18 cellular contexts compared by ENCODE assay signal in genomic region chr4:91734682-91735081, GRCh38.
A peak's percentile ranks its signal among the peaks of the same experiment; 100 is the strongest.
DNase-seq lines count a peak whose midpoint lies in the region; ATAC-seq, FAIRE-seq and TF ChIP-seq lines count a peak whose summit lies in the region.
"Had no signal": no experiment of that assay in that cellular context is flagged by ENCODE, and none has a peak within 500 bp of the region (broad histone marks: within the 10 kb centered on the region; RNA-seq: fewer than 3 reads in every experiment).

No MANE protein-coding gene starts in this region.

- no peak overlapping the region for H3K4me3 Mint-ChIP-seq in endodermal cell
- H3K4me3 Mint-ChIP-seq: stimulated activated naive CD8-positive, alpha-beta T cell treated with anti-CD3 and anti-CD28 coated beads, Interleukin-15, Interleukin-2, amounts not matched to agents 100 ng/mL and 50 ng/mL, for 24 hours had no signal

- H2AFZ ChIP-seq in HepG2 (ENCODE audit: low read length): no peak overlapping the region

- no peak for FAIRE-seq in HepG2 (lab: Jason Lieb, UNC)
- FAIRE-seq: GM18507 had no signal

- CTCF ChIA-PET in HepG2 (lab: Yijun Ruan, JAX; ENCODE audit: low intra/inter-chr PET ratio, low total read pairs): no interaction called here

- H3K27me3 Mint-ChIP-seq in endodermal cell (ENCODE audit: insufficient read depth): no peaks in the 10 kb centered on the region
- H3K27me3 Mint-ChIP-seq: stimulated activated naive CD8-positive, alpha-beta T cell treated with anti-CD3 and anti-CD28 coated beads, Interleukin-15, Interleukin-2, amounts not matched to agents 100 ng/mL and 50 ng/mL, for 24 hours had no signal

- no peaks in the 10 kb centered on the region for H3K36me3 Mint-ChIP-seq in endodermal cell (ENCODE audit: low read depth)

- H3K9me3 ChIP-seq in HepG2 (ENCODE audit: low read length): no peaks in the 10 kb centered on the region
- no peaks in the 10 kb centered on the region for H3K9me3 ChIP-seq in right lobe of liver
- H3K9me3 ChIP-seq in endodermal cell (ENCODE audit: control insufficient read depth, low read length): no peaks in the 10 kb centered on the region
- H3K9me3 ChIP-seq: body of pancreas, lower lobe of right lung, uterus had no signal

- TF ChIP-seq POLR2A in HepG2 (IDR thresholded peaks at IDR 0.05; ENCODE audit: insufficient read depth in 1 of 2, low read depth in 2 of 2, low read length in 2 of 2) (no peak), right lobe of liver (IDR thresholded peaks at IDR 0.05) (no peak)

- H3K4me1 Mint-ChIP-seq in endodermal cell: no peaks in the 10 kb centered on the region

- H3K4me3 ChIP-seq in HepG2 (replicated peaks in 1 of 3; ENCODE audit: insufficient read depth in 1 of 3, low read depth in 2 of 3, low read length in 3 of 3) (no peak overlapping the region), right lobe of liver (no peak overlapping the region), endodermal cell (ENCODE audit: low read length) (no peak overlapping the region)
- H3K4me3 ChIP-seq: body of pancreas, lower lobe of right lung, uterus had no signal

- ATAC-seq in HepG2 (no peak), right lobe of liver (no peak), HG03565 (IDR thresholded peaks at IDR 0.05; ENCODE audit: unreplicated experiment) (no peak)
- ATAC-seq: body of pancreas, lower lobe of right lung, Panc1 had no signal

- H3K27me3 ChIP-seq in HepG2 (ENCODE audit: control insufficient read depth in 1 of 2, insufficient read depth in 2 of 2, low read length in 2 of 2) (no peaks in the 10 kb centered on the region), right lobe of liver (no peaks in the 10 kb centered on the region), endodermal cell (ENCODE audit: control insufficient read depth, insufficient read depth, low read length, poor library complexity, severe bottlenecking) (no peaks in the 10 kb centered on the region)
- H3K27me3 ChIP-seq: body of pancreas, uterus had no signal

- no peaks in the 10 kb centered on the region for H4K20me1 ChIP-seq in HepG2 (ENCODE audit: insufficient read depth, low read length)

- H3K4me1 ChIP-seq in HepG2 (ENCODE audit: insufficient read depth, low read length): no peaks in the 10 kb centered on the region
- H3K4me1 ChIP-seq in right lobe of liver: no peaks in the 10 kb centered on the region
- H3K4me1 ChIP-seq in endodermal cell (ENCODE audit: control insufficient read depth, insufficient read depth, low read length): no peaks in the 10 kb centered on the region
- H3K4me1 ChIP-seq: body of pancreas, lower lobe of right lung, uterus had no signal

- POLR2A ChIA-PET in HepG2 (lab: Yijun Ruan, JAX): no interaction called here

- TF ChIP-seq CTCF in HepG2 (CRISPR knock-in tag; IDR thresholded peaks at IDR 0.05) (no peak), right lobe of liver (IDR thresholded peaks at IDR 0.05) (peak in 1 of 4 donors; percentile 10), endodermal cell (conservative IDR thresholded peaks at IDR 0.05) (peak; percentile 62)

- H3K9ac ChIP-seq in HepG2 (ENCODE audit: insufficient read depth, low read depth, low read length) (no peak overlapping the region), endodermal cell (ENCODE audit: extremely low read depth, low read length, poor library complexity, severe bottlenecking) (no peak overlapping the region)
- H3K9ac ChIP-seq: KMS-11 had no signal

- 0% methylated on average over 1 of the region's 1 CpG for WGBS in HepG2 (ENCODE audit: low lambda C conversion rate)
- 47% methylated on average over 1 of the region's 1 CpG for WGBS in right lobe of liver (ENCODE audit: insufficient coverage, low coverage, low lambda C conversion rate, missing lambda C conversion rate)
- 80% methylated on average over 1 of the region's 1 CpG; no CpG with 5 or more reads in 1 of the 2 experiments for WGBS in endodermal cell (ENCODE audit: insufficient coverage in 1 of 2, insufficient read length in 1 of 2), 2 experiments

- in situ Hi-C loops in HepG2 (cut with HindIII; ENCODE audit: extremely low pct_ligation_motif_present, low pct_unique_long_range_greater_than_20kb) (no loop called here), SK-MEL-5 (cut with HindIII; ENCODE audit: low pct_unique_long_range_greater_than_20kb, low sequenced_read_pairs) (no loop called here)

- no TSS peak for BruUV-seq in HepG2 (replicated peaks; lab: Mats Ljungman, UMichigan)

- H3K36me3 ChIP-seq in HepG2 (replicated peaks in 1 of 2; ENCODE audit: control insufficient read depth in 1 of 2, insufficient read depth in 2 of 2, low read length in 2 of 2) (no peaks in the 10 kb centered on the region), right lobe of liver (no peaks in the 10 kb centered on the region), endodermal cell (ENCODE audit: control insufficient read depth, insufficient read depth, low read length) (no peaks in the 10 kb centered on the region)
- H3K36me3 ChIP-seq: lower lobe of right lung, uterus had no signal

- no peaks in the 10 kb centered on the region for H3K9me3 Mint-ChIP-seq in endodermal cell

- intact Hi-C loops in HepG2 (cut with micrococcal nuclease; ENCODE audit: unreplicated experiment): loop anchor here (1.0 kb wide), 1 partner anchor 357 kb away; no protein-coding TSS in a partner anchor
- intact Hi-C loops in right lobe of liver (cut with DNase I): no loop called here

- H3K27ac Mint-ChIP-seq in endodermal cell: no peak overlapping the region
- H3K27ac Mint-ChIP-seq: stimulated activated naive CD8-positive, alpha-beta T cell treated with anti-CD3 and anti-CD28 coated beads, Interleukin-15, Interleukin-2, amounts not matched to agents 100 ng/mL and 50 ng/mL, for 24 hours had no signal

- no peak overlapping the region for H3K27ac ChIP-seq in HepG2 (ENCODE audit: extremely low read length, insufficient read depth, low read length)
- no peak overlapping the region for H3K27ac ChIP-seq in right lobe of liver
- no peak overlapping the region for H3K27ac ChIP-seq in endodermal cell (ENCODE audit: low read depth, low read length)
- H3K27ac ChIP-seq: body of pancreas, KMS-11, lower lobe of right lung, uterus had no signal

- no peak overlapping the region for H3K4me2 ChIP-seq in HepG2 (ENCODE audit: low read depth, low read length)
- H3K4me2 ChIP-seq: KMS-11 had no signal

- TF ChIP-seq RAD21 in HepG2 (CRISPR knock-in tag; IDR thresholded peaks at IDR 0.05): no peak

- H3K79me2 ChIP-seq in HepG2 (ENCODE audit: insufficient read depth, low read length): no peaks in the 10 kb centered on the region

- TF ChIP-seq EP300 in HepG2 (IDR thresholded peaks at IDR 0.05; ENCODE audit: low read depth in 2 of 2, low read length in 2 of 2) (no peak), HepG2 (CRISPR knock-in tag; IDR thresholded peaks at IDR 0.05; ENCODE audit: borderline replicate concordance) (no peak)

- DNase-seq in HepG2 (ENCODE audit: low spot score) (peak; percentile 1), right lobe of liver (no peak), SK-MEL-5 (ENCODE audit: low read depth, low spot score) (peak; percentile 30), endodermal cell (no peak), putamen (ENCODE audit: low spot score) (no peak), kidney tubule cell (ENCODE audit: low spot score) (no peak), islet precursor cell (no peak)
- DNase-seq: body of pancreas; effector memory CD4-positive, alpha-beta T cell; lower lobe of right lung; NCI-H1436; T-helper 1 cell; uterus had no signal

TF ChIP-seq in HepG2, 621 proteins besides CTCF, POLR2A, EP300 and RAD21 (continues in another document):
- TF ChIP-seq NR2F1 (CRISPR knock-in tag; IDR thresholded peaks at IDR 0.05) (no peak), TCF7L2 (IDR thresholded peaks at IDR 0.05; ENCODE audit: low read depth, low read length) (no peak), ZFP90 (CRISPR knock-in tag; IDR thresholded peaks at IDR 0.05; ENCODE audit: borderline replicate concordance) (no peak), ZNF260 (CRISPR knock-in tag; IDR thresholded peaks at IDR 0.05; ENCODE audit: borderline replicate concordance, low read depth) (no peak), ZNF274 (CRISPR knock-in tag; IDR thresholded peaks at IDR 0.05) (no peak), SKI (IDR thresholded peaks at IDR 0.05; ENCODE audit: partially characterized antibody) (no peak), HINFP (CRISPR knock-in tag; IDR thresholded peaks at IDR 0.05; ENCODE audit: low read depth) (no peak), NFATC3 (CRISPR knock-in tag; IDR thresholded peaks at IDR 0.05) (no peak), PCBP1 (IDR thresholded peaks at IDR 0.05; ENCODE audit: borderline replicate concordance, low read depth, low read length) (no peak), ZNF652 (CRISPR knock-in tag; IDR thresholded peaks at IDR 0.05; ENCODE audit: borderline replicate concordance, low read depth) (no peak)

Comparison
In these comparisons a context has a peak if more than half of its experiments do, and no peak if none do; other contexts are left out.
1. DNase-seq: peak in HepG2 (single experiment) and SK-MEL-5 (single experiment); none in right lobe of liver (0 of 3), endodermal cell (single experiment), putamen (single experiment), kidney tubule cell (single experiment) and islet precursor cell (single experiment).